Comparison of ENCODE assay signal across 8 cellular contexts in the genomic region with DNA sequence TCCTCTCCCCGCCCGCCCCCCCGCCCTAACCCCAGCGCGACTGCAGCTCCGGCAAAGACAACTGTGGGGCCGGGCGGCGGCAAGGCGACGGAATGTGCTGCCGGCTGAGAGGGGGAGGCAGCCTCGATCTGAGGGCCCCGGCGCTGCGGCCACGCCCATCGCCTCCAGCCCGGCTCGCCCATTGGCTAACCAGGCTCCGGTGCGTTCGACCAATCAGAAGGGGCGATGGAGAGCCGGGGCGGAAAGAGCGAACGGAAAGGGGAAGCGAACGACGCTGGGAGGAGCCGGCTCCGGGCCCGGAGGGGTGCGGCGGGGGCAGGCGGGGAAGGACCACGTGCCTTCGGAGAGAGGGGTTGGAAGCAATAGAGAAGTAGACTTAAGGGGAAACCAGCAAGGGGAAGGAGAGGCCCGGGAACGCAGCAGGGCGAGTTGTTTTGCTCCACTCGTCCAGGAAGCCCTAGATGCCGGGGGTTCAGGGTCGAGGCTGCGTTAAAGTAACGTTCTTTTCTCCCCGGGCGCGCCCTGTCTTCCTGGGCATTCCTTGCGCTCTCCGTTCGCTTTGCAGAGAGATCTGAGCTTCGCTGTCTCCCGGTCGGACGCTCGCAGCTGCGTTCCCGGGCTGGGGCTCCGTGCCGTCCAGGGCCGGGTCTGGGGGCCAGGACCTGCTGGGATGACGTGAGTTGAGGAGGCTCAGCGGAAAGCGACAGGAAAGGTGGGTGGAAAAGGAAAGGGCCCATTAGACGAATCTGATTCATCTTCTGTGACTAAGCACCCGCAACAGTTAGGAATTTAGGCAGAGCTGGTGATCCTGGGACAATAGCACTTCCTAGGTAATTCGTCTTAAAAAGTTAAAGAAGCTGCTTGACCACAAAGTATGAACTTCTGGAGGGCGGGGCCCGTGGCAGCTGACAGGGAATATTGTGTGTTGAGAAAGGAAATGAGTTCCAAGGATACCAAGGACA. TPM values are rescaled to one million over a fixed set of nuclear protein-coding genes. Genes with fewer than 3 reads are reported as not detected.
DNase-seq lines count a peak whose midpoint lies in the region; ATAC-seq, FAIRE-seq and TF ChIP-seq lines count a peak whose summit lies in the region.

A gene with protein sequence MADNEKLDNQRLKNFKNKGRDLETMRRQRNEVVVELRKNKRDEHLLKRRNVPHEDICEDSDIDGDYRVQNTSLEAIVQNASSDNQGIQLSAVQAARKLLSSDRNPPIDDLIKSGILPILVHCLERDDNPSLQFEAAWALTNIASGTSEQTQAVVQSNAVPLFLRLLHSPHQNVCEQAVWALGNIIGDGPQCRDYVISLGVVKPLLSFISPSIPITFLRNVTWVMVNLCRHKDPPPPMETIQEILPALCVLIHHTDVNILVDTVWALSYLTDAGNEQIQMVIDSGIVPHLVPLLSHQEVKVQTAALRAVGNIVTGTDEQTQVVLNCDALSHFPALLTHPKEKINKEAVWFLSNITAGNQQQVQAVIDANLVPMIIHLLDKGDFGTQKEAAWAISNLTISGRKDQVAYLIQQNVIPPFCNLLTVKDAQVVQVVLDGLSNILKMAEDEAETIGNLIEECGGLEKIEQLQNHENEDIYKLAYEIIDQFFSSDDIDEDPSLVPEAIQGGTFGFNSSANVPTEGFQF (minus strand): TSS at position 130 of the 962 bp plus-strand sequence. CDS start 289 bp downstream, outside the sequence.

- TF ChIP-seq POLR2A in H54 (IDR thresholded peaks at IDR 0.05; ENCODE audit: low read depth, low read length) (peak; percentile 86), Raji (IDR thresholded peaks at IDR 0.05; ENCODE audit: insufficient read depth, low read depth, low read length) (peak; percentile 74)

- TF ChIP-seq CTCF in Loucy (conservative IDR thresholded peaks at IDR 0.05; ENCODE audit: low read length): no peak

- H3K36me3 Mint-ChIP-seq in natural killer cell treated with Interleukin-12 subunit alpha and Interleukin-12 subunit beta and Interleukin-15 and Interleukin-18, amount 100 ng/mL, for 72 hours: peaks cover 4% of the 10 kb centered on the region

- ATAC-seq in natural killer cell treated with Interleukin-12 subunit alpha and Interleukin-12 subunit beta and Interleukin-15 and Interleukin-18, amount 100 ng/mL, for 72 hours: peak; percentile 96
- ATAC-seq in stimulated activated naive CD8-positive, alpha-beta T cell treated with anti-CD3 and anti-CD28 coated beads, Interleukin-15, Interleukin-2, amounts not matched to agents 100 U/mL and 50 U/mL, for 24 hours: peak; percentile 93

- H3K4me3 ChIP-seq in Loucy (ENCODE audit: low read length, poor library complexity, severe bottlenecking): peak within 1 kb of the TSS; percentile 98

- peak within 1 kb of the TSS; percentile 91 for H3K4me2 ChIP-seq in Loucy (ENCODE audit: low read depth, low read length, poor library complexity, severe bottlenecking)

- H3K9me2 ChIP-seq in Loucy (replicated peaks; ENCODE audit: low read depth, low read length): no peaks in the 10 kb centered on the region

- peak within 1 kb of the TSS; percentile 88 for H3K9ac ChIP-seq in Loucy (ENCODE audit: low read depth, low read length, poor library complexity, severe bottlenecking)

- H3K4me3 Mint-ChIP-seq in natural killer cell treated with Interleukin-12 subunit alpha and Interleukin-12 subunit beta and Interleukin-15 and Interleukin-18, amount 100 ng/mL, for 72 hours: peak within 1 kb of the TSS; percentile 96

- DNase-seq in EL (peak; percentile 98), H54 (ENCODE audit: insufficient read length, low spot score) (peak; percentile 98), fibroblast of peridontal ligament (ENCODE audit: extremely low read depth) (peak; percentile 95)
- DNase-seq in activated T-helper 9 cell treated with anti-CD3 and anti-CD28 coated beads, Interleukin-2, amount 50 U/mL, for 16 hours (ENCODE audit: low read depth): peak; percentile 96
- peak; percentile 97 for DNase-seq in natural killer cell treated with Interleukin-12 subunit alpha and Interleukin-12 subunit beta and Interleukin-15 and Interleukin-18, amount 100 ng/mL, for 72 hours (ENCODE audit: low spot score)
- DNase-seq in stimulated activated naive CD8-positive, alpha-beta T cell treated with anti-CD3 and anti-CD28 coated beads, Interleukin-15, Interleukin-2, amounts not matched to agents 100 U/mL and 50 U/mL, for 24 hours: peak; percentile 96

- H4K20me1 ChIP-seq in Loucy (ENCODE audit: insufficient read depth, low read length, poor library complexity, severe bottlenecking): peaks cover 39% of the 10 kb centered on the region

- H3K36me3 ChIP-seq in Loucy (ENCODE audit: insufficient read depth, low read length): no peaks in the 10 kb centered on the region

- H2AFZ ChIP-seq in Loucy (ENCODE audit: low read length): peak within 1 kb of the TSS; percentile 92

- peaks cover 43% of the 10 kb centered on the region for H3K4me1 ChIP-seq in Loucy (ENCODE audit: insufficient read depth, low read length, poor library complexity, severe bottlenecking)

- FAIRE-seq in H54 (lab: Jason Lieb, UNC): peak; percentile 99

- H3K9me3 ChIP-seq in Loucy (ENCODE audit: insufficient read depth, low read depth, low read length): no peaks in the 10 kb centered on the region

- peaks cover 49% of the 10 kb centered on the region for H3K79me2 ChIP-seq in Loucy (ENCODE audit: insufficient read depth, low read length)

- no peaks in the 10 kb centered on the region for H3K27me3 Mint-ChIP-seq in natural killer cell treated with Interleukin-12 subunit alpha and Interleukin-12 subunit beta and Interleukin-15 and Interleukin-18, amount 100 ng/mL, for 72 hours

- no peaks in the 10 kb centered on the region for H3F3A ChIP-seq in Loucy (ENCODE audit: low read depth)

- H3K4me1 Mint-ChIP-seq in natural killer cell treated with Interleukin-12 subunit alpha and Interleukin-12 subunit beta and Interleukin-15 and Interleukin-18, amount 100 ng/mL, for 72 hours (ENCODE audit: low read depth in 2 of 2): peaks cover 45 to 48% of the 10 kb centered on the region in 2 donors

- peak within 1 kb of the TSS; percentile 89 to 96 for H3K27ac Mint-ChIP-seq in natural killer cell treated with Interleukin-12 subunit alpha and Interleukin-12 subunit beta and Interleukin-15 and Interleukin-18, amount 100 ng/mL, for 72 hours

- no peaks in the 10 kb centered on the region for H3K9me3 Mint-ChIP-seq in natural killer cell treated with Interleukin-12 subunit alpha and Interleukin-12 subunit beta and Interleukin-15 and Interleukin-18, amount 100 ng/mL, for 72 hours

- H3K27me3 ChIP-seq in Loucy (ENCODE audit: insufficient read depth, low read length, poor library complexity, severe bottlenecking): no peaks in the 10 kb centered on the region

RNA-seq across cellular contexts. Expression of the gene that starts here (rescaled TPM):
- total RNA-seq in natural killer cell treated with Interleukin-12 subunit alpha and Interleukin-12 subunit beta and Interleukin-15 and Interleukin-18, amount 100 ng/mL, for 72 hours: 10 to 100 TPM; 63.1 to 69.4 TPM

Comparison
In these comparisons a context has a peak if more than half of its experiments do, and no peak if none do; other contexts are left out.
1. Peak in every context shown above with its lines: DNase-seq, ATAC-seq and H3K4me3 ChIP-seq.